Comparison of ENCODE assay signal across 1 cellular context in genomic region chr11:64923944-64924909, GRCh38.
TF ChIP-seq lines count a peak whose summit lies in the region.

PPP2R5B (plus strand) TSS chr11:64924689; CDS start chr11:64925735, 1,046 bp downstream.

TF ChIP-seq in K562, 482 proteins besides CTCF, POLR2A, EP300 and RAD21 (continued from another document and continues in another):
- TF ChIP-seq HMGXB4 (CRISPR knock-in tag; IDR thresholded peaks at IDR 0.05) (no peak; the same call in 1 of the 2 replicates), SNIP1 (IDR thresholded peaks at IDR 0.05; ENCODE audit: low read depth) (no peak), ZNF518B (CRISPR knock-in tag; IDR thresholded peaks at IDR 0.05) (no peak), NUFIP1 (IDR thresholded peaks at IDR 0.05; ENCODE audit: partially characterized antibody) (no peak), ZFX (CRISPR knock-in tag; IDR thresholded peaks at IDR 0.05) (peak; percentile 77), CCAR2 (IDR thresholded peaks at IDR 0.05; ENCODE audit: low read depth, low read length) (no peak), DIDO1 (tag; IDR thresholded peaks at IDR 0.05; ENCODE audit: low read depth) (no peak), STAT5B (CRISPR knock-in tag; IDR thresholded peaks at IDR 0.05) (no peak), CBX8 (IDR thresholded peaks at IDR 0.05; ENCODE audit: borderline replicate concordance, extremely low read depth, low read depth, low read length, poor library complexity, severe bottlenecking) (no peak), TARDBP (IDR thresholded peaks at IDR 0.05) (no peak), ETS2 (tag; IDR thresholded peaks at IDR 0.05; ENCODE audit: borderline replicate concordance, poor library complexity, severe bottlenecking) (no peak), SNRNP70 (optimal IDR thresholded peaks at IDR 0.05; ENCODE audit: low read depth, low read length) (no peak), ZMIZ1 (IDR thresholded peaks at IDR 0.05; ENCODE audit: low read depth in 2 of 2, low read length in 2 of 2) (no peak), TAL1 (IDR thresholded peaks at IDR 0.05) (no peak), HDAC8 (tag; IDR thresholded peaks at IDR 0.05) (no peak), ZC3H11A (IDR thresholded peaks at IDR 0.05; ENCODE audit: low read depth, low read length) (no peak), FOXA3 (CRISPR knock-in tag; conservative IDR thresholded peaks at IDR 0.05 in 1 of 2, IDR thresholded peaks at IDR 0.05 in 1 of 2) (no peak; a peak in 1 of 4 replicates), ELK1 (CRISPR knock-in tag; IDR thresholded peaks at IDR 0.05) (no peak), NR1H2 (CRISPR knock-in tag; IDR thresholded peaks at IDR 0.05) (no peak), CREB3L1 (IDR thresholded peaks at IDR 0.05; ENCODE audit: borderline replicate concordance, low read depth) (peak; percentile 89; the same call in 1 of the 2 replicates), RFX5 (IDR thresholded peaks at IDR 0.05; ENCODE audit: low read depth, low read length) (no peak), FOSL1 (tag; conservative IDR thresholded peaks at IDR 0.05) (peak; percentile 100), GTF2F1 (IDR thresholded peaks at IDR 0.05; ENCODE audit: low read depth, low read length) (no peak), NFXL1 (CRISPR knock-in tag; IDR thresholded peaks at IDR 0.05) (no peak), RNF2 (IDR thresholded peaks at IDR 0.05) (peak; percentile 86), NCOA6 (IDR thresholded peaks at IDR 0.05) (no peak), TFE3 (CRISPR knock-in tag; IDR thresholded peaks at IDR 0.05) (no peak), ZNF316 (IDR thresholded peaks at IDR 0.05) (peak; percentile 43; the same call in 1 of the 2 replicates), CHD7 (IDR thresholded peaks at IDR 0.05; ENCODE audit: low read depth, low read length) (no peak)
